1 cellular context compared by ENCODE assay signal in genomic region chr11:6283453-6284023, GRCh38.
TF ChIP-seq lines count a peak whose summit lies in the region.

No MANE protein-coding gene starts in this region.

TF ChIP-seq in K562, 482 proteins besides CTCF, POLR2A, EP300 and RAD21 (continued from another document):
- TF ChIP-seq NR2C1 (IDR thresholded peaks at IDR 0.05): no peak
- peak; percentile 49; the same call in 1 of the 2 replicates for TF ChIP-seq NR2C1 (tag; IDR thresholded peaks at IDR 0.05)
- no peak for TF ChIP-seq ZNF232 (CRISPR knock-in tag; IDR thresholded peaks at IDR 0.05)
- TF ChIP-seq DDX20 (tag; IDR thresholded peaks at IDR 0.05; ENCODE audit: low read depth): no peak
- no peak for TF ChIP-seq MAFK (IDR thresholded peaks at IDR 0.05; ENCODE audit: low read length)
- TF ChIP-seq SNIP1 (IDR thresholded peaks at IDR 0.05; ENCODE audit: low read depth): no peak
- no peak for TF ChIP-seq MLX (CRISPR knock-in tag; conservative IDR thresholded peaks at IDR 0.05)
- TF ChIP-seq TEAD2 (tag; IDR thresholded peaks at IDR 0.05): no peak
- TF ChIP-seq TAF1 (IDR thresholded peaks at IDR 0.05; ENCODE audit: control insufficient read depth, extremely low read depth, insufficient read depth, low read length, severe bottlenecking): no peak
- no peak for TF ChIP-seq YBX1 (IDR thresholded peaks at IDR 0.05)
- TF ChIP-seq ZNF639 (CRISPR knock-in tag; conservative IDR thresholded peaks at IDR 0.05 in 1 of 2, IDR thresholded peaks at IDR 0.05 in 1 of 2): no peak
- TF ChIP-seq ARID1B (IDR thresholded peaks at IDR 0.05): no peak
- no peak for TF ChIP-seq ELF2 (CRISPR knock-in tag; IDR thresholded peaks at IDR 0.05)
- no peak for TF ChIP-seq U2AF2 (optimal IDR thresholded peaks at IDR 0.05; ENCODE audit: low read depth, low read length)
- no peak for TF ChIP-seq MAX (CRISPR knock-in tag; IDR thresholded peaks at IDR 0.05)
- TF ChIP-seq MEF2A (IDR thresholded peaks at IDR 0.05; ENCODE audit: control insufficient read depth, low read depth, low read length): no peak
- no peak for TF ChIP-seq ZNF445 (CRISPR knock-in tag; IDR thresholded peaks at IDR 0.05; ENCODE audit: low read depth)
- no peak for TF ChIP-seq MXI1 (IDR thresholded peaks at IDR 0.05; ENCODE audit: low read depth, low read length)
- no peak for TF ChIP-seq MTF1 (CRISPR knock-in tag; IDR thresholded peaks at IDR 0.05; ENCODE audit: borderline replicate concordance)
- TF ChIP-seq CREB1 (IDR thresholded peaks at IDR 0.05): no peak
- no peak for TF ChIP-seq CREB1 (CRISPR knock-in tag; IDR thresholded peaks at IDR 0.05)
- TF ChIP-seq ZNF655 (CRISPR knock-in tag; IDR thresholded peaks at IDR 0.05): no peak
- no peak for TF ChIP-seq RBM25 (IDR thresholded peaks at IDR 0.05; ENCODE audit: low read depth, low read length, severe bottlenecking)
- TF ChIP-seq ZBTB8A (IDR thresholded peaks at IDR 0.05; ENCODE audit: partially characterized antibody): no peak
- no peak for TF ChIP-seq MTA1 (IDR thresholded peaks at IDR 0.05; ENCODE audit: borderline replicate concordance)
- peak; percentile 79; the same call in 1 of the 2 replicates for TF ChIP-seq DMBX1 (CRISPR knock-in tag; IDR thresholded peaks at IDR 0.05; ENCODE audit: borderline replicate concordance)
- no peak for TF ChIP-seq POLR2H (tag; IDR thresholded peaks at IDR 0.05; ENCODE audit: low read depth)
- TF ChIP-seq SMAD2 (IDR thresholded peaks at IDR 0.05; ENCODE audit: low read depth, low read length): no peak
- TF ChIP-seq ZNF3 (CRISPR knock-in tag; IDR thresholded peaks at IDR 0.05): no peak
- TF ChIP-seq, protein P1, sequence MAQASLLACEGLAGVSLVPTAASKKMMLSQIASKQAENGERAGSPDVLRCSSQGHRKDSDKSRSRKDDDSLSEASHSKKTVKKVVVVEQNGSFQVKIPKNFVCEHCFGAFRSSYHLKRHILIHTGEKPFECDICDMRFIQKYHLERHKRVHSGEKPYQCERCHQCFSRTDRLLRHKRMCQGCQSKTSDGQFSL (CRISPR knock-in tag; IDR thresholded peaks at IDR 0.05): no peak
- TF ChIP-seq, protein P1 (tag; IDR thresholded peaks at IDR 0.05): peak in 1 of 2 experiments; percentile 75; a peak in 1 of 4 replicates
- TF ChIP-seq BCOR (IDR thresholded peaks at IDR 0.05): no peak
- no peak for TF ChIP-seq SRSF3 (IDR thresholded peaks at IDR 0.05; ENCODE audit: insufficient read depth, low read length)
- peak; percentile 23; the same call in 1 of the 2 replicates for TF ChIP-seq C11orf30 (IDR thresholded peaks at IDR 0.05; ENCODE audit: low read depth)
- peak; percentile 72; the same call in 1 of the 2 replicates for TF ChIP-seq ZNF583 (CRISPR knock-in tag; IDR thresholded peaks at IDR 0.05)
- no peak for TF ChIP-seq RBM39 (optimal IDR thresholded peaks at IDR 0.05; ENCODE audit: low read depth, low read length)
- TF ChIP-seq RHOXF2B (CRISPR knock-in tag; conservative IDR thresholded peaks at IDR 0.05): no peak
- TF ChIP-seq HDAC6 (IDR thresholded peaks at IDR 0.05; ENCODE audit: low read depth, low read length): no peak
- no peak for TF ChIP-seq ZNF121 (CRISPR knock-in tag; conservative IDR thresholded peaks at IDR 0.05)
- no peak for TF ChIP-seq TRIM28 (IDR thresholded peaks at IDR 0.05)
- TF ChIP-seq DEAF1 (CRISPR knock-in tag; IDR thresholded peaks at IDR 0.05): no peak
- TF ChIP-seq, protein P2, sequence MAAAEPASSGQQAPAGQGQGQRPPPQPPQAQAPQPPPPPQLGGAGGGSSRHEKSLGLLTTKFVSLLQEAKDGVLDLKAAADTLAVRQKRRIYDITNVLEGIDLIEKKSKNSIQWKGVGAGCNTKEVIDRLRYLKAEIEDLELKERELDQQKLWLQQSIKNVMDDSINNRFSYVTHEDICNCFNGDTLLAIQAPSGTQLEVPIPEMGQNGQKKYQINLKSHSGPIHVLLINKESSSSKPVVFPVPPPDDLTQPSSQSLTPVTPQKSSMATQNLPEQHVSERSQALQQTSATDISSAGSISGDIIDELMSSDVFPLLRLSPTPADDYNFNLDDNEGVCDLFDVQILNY (CRISPR knock-in tag; IDR thresholded peaks at IDR 0.05): no peak
- no peak for TF ChIP-seq ETS1 (conservative IDR thresholded peaks at IDR 0.05; ENCODE audit: control insufficient read depth, low read depth, low read length)
- TF ChIP-seq, protein P3, sequence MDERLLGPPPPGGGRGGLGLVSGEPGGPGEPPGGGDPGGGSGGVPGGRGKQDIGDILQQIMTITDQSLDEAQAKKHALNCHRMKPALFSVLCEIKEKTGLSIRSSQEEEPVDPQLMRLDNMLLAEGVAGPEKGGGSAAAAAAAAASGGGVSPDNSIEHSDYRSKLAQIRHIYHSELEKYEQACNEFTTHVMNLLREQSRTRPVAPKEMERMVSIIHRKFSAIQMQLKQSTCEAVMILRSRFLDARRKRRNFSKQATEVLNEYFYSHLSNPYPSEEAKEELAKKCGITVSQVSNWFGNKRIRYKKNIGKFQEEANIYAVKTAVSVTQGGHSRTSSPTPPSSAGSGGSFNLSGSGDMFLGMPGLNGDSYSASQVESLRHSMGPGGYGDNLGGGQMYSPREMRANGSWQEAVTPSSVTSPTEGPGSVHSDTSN (CRISPR knock-in tag; IDR thresholded peaks at IDR 0.05; ENCODE audit: low read depth): no peak
- TF ChIP-seq, protein P3 (tag; conservative IDR thresholded peaks at IDR 0.05; ENCODE audit: low read depth): no peak
- no peak for TF ChIP-seq RFX7 (CRISPR knock-in tag; IDR thresholded peaks at IDR 0.05)
- TF ChIP-seq TSHZ1 (CRISPR knock-in tag; IDR thresholded peaks at IDR 0.05): no peak
- no peak for TF ChIP-seq RAD51 (IDR thresholded peaks at IDR 0.05; ENCODE audit: borderline replicate concordance, low read depth)
- TF ChIP-seq E2F6 (IDR thresholded peaks at IDR 0.05; ENCODE audit: borderline replicate concordance in 1 of 2, extremely low read depth in 1 of 2, insufficient read depth in 1 of 2, insufficient read length in 1 of 2, low read depth in 1 of 2, low read length in 1 of 2, poor library complexity in 1 of 2, severe bottlenecking in 1 of 2): no peak
- no peak for TF ChIP-seq HNRNPUL1 (IDR thresholded peaks at IDR 0.05; ENCODE audit: low read length)
- TF ChIP-seq HNRNPL (IDR thresholded peaks at IDR 0.05; ENCODE audit: low read depth, low read length): no peak
